20 cellular contexts compared by ENCODE assay signal in the genomic region with DNA sequence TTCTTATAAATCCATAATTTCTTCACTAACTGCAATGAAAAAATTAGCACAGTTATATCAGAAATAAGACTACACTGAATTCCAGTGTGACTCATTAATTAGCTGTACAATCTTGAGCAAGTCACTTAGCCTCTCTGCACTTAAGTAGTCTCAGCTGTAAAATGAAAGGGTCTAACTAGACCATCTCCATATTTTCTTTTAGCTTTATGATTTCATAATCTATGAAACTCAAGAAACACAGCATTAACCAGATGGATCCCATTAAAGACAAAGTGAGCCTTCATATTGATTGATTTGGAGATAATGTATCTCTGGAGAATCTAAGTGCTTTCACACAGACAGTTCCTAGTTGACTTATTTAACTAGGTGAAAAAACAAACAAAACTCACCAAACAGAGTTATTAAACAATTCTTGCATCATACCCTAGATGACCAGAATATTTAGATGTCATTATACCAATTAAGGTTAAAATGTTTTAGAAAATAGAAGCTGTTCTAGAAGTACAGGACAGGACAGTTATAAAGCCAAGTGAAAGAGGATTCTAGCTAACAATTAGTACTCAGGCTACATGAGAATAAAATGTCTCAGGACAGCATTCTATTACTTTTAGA. TPM values are rescaled to one million over a fixed set of nuclear protein-coding genes. Genes with fewer than 3 reads are reported as not detected.
A peak's percentile ranks its signal among the peaks of the same experiment; 100 is the strongest.
DNase-seq lines count a peak whose midpoint lies in the region; ATAC-seq and TF ChIP-seq lines count a peak whose summit lies in the region.
"Had no signal": no experiment of that assay in that cellular context is flagged by ENCODE, and none has a peak within 500 bp of the region (broad histone marks: within the 10 kb centered on the region; RNA-seq: fewer than 3 reads in every experiment).

No MANE protein-coding gene starts in this region.

- TF ChIP-seq POLR2A in ovary (IDR thresholded peaks at IDR 0.05): no peak

- H3K27me3 ChIP-seq in A673 (replicated peaks; ENCODE audit: insufficient read depth, low read depth, low read length, poor library complexity) (no peaks in the 10 kb centered on the region), ovary (no peaks in the 10 kb centered on the region)
- H3K27me3 ChIP-seq: stomach, uterus had no signal

- H3K9me3 ChIP-seq in A673 (ENCODE audit: low read depth, low read length, poor library complexity, severe bottlenecking) (no peaks in the 10 kb centered on the region), ovary (no peaks in the 10 kb centered on the region)
- H3K9me3 ChIP-seq: left ventricle myocardium inferior, stomach, uterus had no signal

- H3K4me3 ChIP-seq in A673 (ENCODE audit: low read depth, low read length, poor library complexity, severe bottlenecking) (no peak overlapping the region), astrocyte of the spinal cord (ENCODE audit: low read depth, low read length) (no peak overlapping the region), ovary (no peak overlapping the region)
- H3K4me3 ChIP-seq: coronary artery, left ventricle myocardium inferior, stomach, uterus had no signal

- TF ChIP-seq CTCF in A673 (conservative IDR thresholded peaks at IDR 0.05; ENCODE audit: low read depth, low read length) (no peak), astrocyte of the spinal cord (IDR thresholded peaks at IDR 0.05; ENCODE audit: low read depth, low read length) (no peak), glutamatergic neuron (IDR thresholded peaks at IDR 0.05; ENCODE audit: partially characterized antibody, unreplicated experiment) (no peak), ovary (IDR thresholded peaks at IDR 0.05) (no peak)

- peaks cover 4% of the 10 kb centered on the region for H3K9me3 Mint-ChIP-seq in glutamatergic neuron (ENCODE audit: unreplicated experiment)
- H3K9me3 Mint-ChIP-seq: activated T-helper 1 cell treated with anti-CD3 and anti-CD28 coated beads, Interleukin-12 subunit alpha, Interleukin-12 subunit beta, Interleukin-2, Interleukin-4 antibody, amounts not matched to agents 30 ng/mL and 10 ng/mL and 1 ng/mL, durations not matched to agents 14 hours and 24 hours and 36 hours had no signal

- ATAC-seq in HG03342 (IDR thresholded peaks at IDR 0.05; ENCODE audit: unreplicated experiment): no peak
- ATAC-seq: activated CD8-positive, alpha-beta T cell treated with anti-CD3 and anti-CD28 coated beads, Interleukin-2, amount 10 ng/mL, durations not matched to agents 7 days and 5 days; esophagus mucosa had no signal

- H3K4me1 ChIP-seq in A673 (ENCODE audit: insufficient read depth, low read length, poor library complexity, severe bottlenecking): peaks cover 42% of the 10 kb centered on the region
- H3K4me1 ChIP-seq in ovary (ENCODE audit: insufficient read depth): no peaks in the 10 kb centered on the region
- H3K4me1 ChIP-seq: uterus had no signal

- TF ChIP-seq EP300 in ovary (IDR thresholded peaks at IDR 0.05): no peak

- no peaks in the 10 kb centered on the region for H3K27me3 Mint-ChIP-seq in glutamatergic neuron (ENCODE audit: unreplicated experiment)

- H3K4me3 Mint-ChIP-seq in glutamatergic neuron (ENCODE audit: unreplicated experiment): peak overlapping the region; percentile 65
- H3K4me3 Mint-ChIP-seq: activated CD8-positive, alpha-beta T cell treated with anti-CD3 and anti-CD28 coated beads, Interleukin-2, amount 10 ng/mL, durations not matched to agents 7 days and 5 days; activated T-helper 1 cell treated with anti-CD3 and anti-CD28 coated beads, Interleukin-12 subunit alpha, Interleukin-12 subunit beta, Interleukin-2, Interleukin-4 antibody, amounts not matched to agents 30 ng/mL and 10 ng/mL and 1 ng/mL, durations not matched to agents 14 hours and 24 hours and 36 hours had no signal

- BruUV-seq in A673 (replicated peaks; lab: Mats Ljungman, UMichigan): no TSS peak

- no peak overlapping the region for H3K27ac ChIP-seq in A673 (ENCODE audit: low read depth, low read length, poor library complexity, severe bottlenecking)
- H3K27ac ChIP-seq in ovary: no peak overlapping the region
- H3K27ac ChIP-seq: coronary artery, left ventricle myocardium inferior, stomach, uterus, VCaP had no signal

- H3K36me3 ChIP-seq in A673 (ENCODE audit: insufficient read depth, low read length, poor library complexity, severe bottlenecking) (peaks cover 5% of the 10 kb centered on the region), ovary (no peaks in the 10 kb centered on the region)
- H3K36me3 ChIP-seq: uterus had no signal

- no peaks in the 10 kb centered on the region for H3K36me3 Mint-ChIP-seq in glutamatergic neuron (ENCODE audit: unreplicated experiment)

- in situ Hi-C loops in astrocyte of the spinal cord (cut with HindIII; ENCODE audit: low sequenced_read_pairs): no loop called here

- DNase-seq in A673 (ENCODE audit: low spot score): peak; percentile 58
- DNase-seq in HT-29 (ENCODE audit: low spot score): peak; percentile 30
- peak; percentile 19 for DNase-seq in astrocyte of the spinal cord (ENCODE audit: low read depth, low spot score)
- DNase-seq in glutamatergic neuron: no peak
- no peak for DNase-seq in stimulated activated CD4-positive, alpha-beta T cell treated with anti-CD3 and anti-CD28 coated beads, Interleukin-4, amount 100 ng/mL, for 24 hours
- no peak for DNase-seq in ovary
- no peak for DNase-seq in SKM-1 (lab: John Stamatoyannopoulos, UW; ENCODE audit: unreplicated experiment)
- DNase-seq: activated CD8-positive, alpha-beta T cell treated with anti-CD3 and anti-CD28 coated beads, Interleukin-2, amount 10 ng/mL, durations not matched to agents 7 days and 5 days; KG1; left ventricle myocardium inferior; NCI-H1436; NCI-H446 treated with DMSO at 0.1 percent for 48 hours; stomach; SW 1271; uterus had no signal

- CTCF ChIA-PET in A673 (lab: Charles Lee): interaction anchor here (1.5 kb wide), 1 partner anchor 11 kb away, joined by 4 read pairs; the partner anchor contains the start of gene CSNK1G1

- H3K4me1 Mint-ChIP-seq in glutamatergic neuron (ENCODE audit: low read depth, unreplicated experiment): peaks cover 28% of the 10 kb centered on the region

- intact Hi-C loops in A673 (cut with micrococcal nuclease; ENCODE audit: unreplicated experiment) (no loop called here), ovary (cut with DNase I) (no loop called here)

- H3K27ac Mint-ChIP-seq in glutamatergic neuron (ENCODE audit: unreplicated experiment): peak overlapping the region; percentile 50
- H3K27ac Mint-ChIP-seq: activated CD8-positive, alpha-beta T cell treated with anti-CD3 and anti-CD28 coated beads, Interleukin-2, amount 10 ng/mL, durations not matched to agents 7 days and 5 days; activated T-helper 1 cell treated with anti-CD3 and anti-CD28 coated beads, Interleukin-12 subunit alpha, Interleukin-12 subunit beta, Interleukin-2, Interleukin-4 antibody, amounts not matched to agents 30 ng/mL and 10 ng/mL and 1 ng/mL, durations not matched to agents 14 hours and 24 hours and 36 hours had no signal

- POLR2A ChIA-PET in A673 (lab: Charles Lee; ENCODE audit: low non-redundant PET): no interaction called here

RNA-seq across cellular contexts. Expression of gene CSNK1G1, which starts 11.2 kb away (rescaled TPM):
- total RNA-seq in A673 (2021): 23.1 and 27.4 TPM in 2 replicates
- 11.8 and 12.6 TPM in 2 replicates for total RNA-seq in HT-29 (2014; rRNA removed; shearing (Covaris generic))
- 34.2 TPM for total RNA-seq in glutamatergic neuron (ENCODE audit: unreplicated experiment)
- 10 to 100 TPM in 6 of 7 donors, 1 to 10 TPM in 1; 8.3 to 23.9 (median 14.8) TPM for total RNA-seq in ovary
- polyA plus RNA-seq in ovary: 10 to 100 TPM in 1 of 2 donors, 1 to 10 TPM in 1; 2.9 to 12.6 TPM

RNA-seq across cellular contexts. Expression of gene PCLAF, which starts 36.5 kb away (rescaled TPM):
- total RNA-seq in A673 (2021): 138 TPM in 2 replicates
- total RNA-seq in HT-29 (2014; rRNA removed; shearing (Covaris generic)): 80.0 and 83.7 TPM in 2 replicates
- total RNA-seq in glutamatergic neuron (ENCODE audit: unreplicated experiment): 4.7 TPM
- total RNA-seq in ovary: 1 to 10 TPM in 1 of 7 donors, under 1 TPM in 2, not detected in 4; 0.37 to 1.6 (median 0.79) TPM
- 1 to 10 TPM; 1.3 to 2.2 TPM for polyA plus RNA-seq in ovary

RNA-seq across cellular contexts. Expression of gene TRIP4, which starts 42.9 kb away (rescaled TPM):
- total RNA-seq in A673 (2021): 24.9 and 30.9 TPM in 2 replicates
- total RNA-seq in HT-29 (2014; rRNA removed; shearing (Covaris generic)): 5.4 and 6.1 TPM in 2 replicates
- total RNA-seq in glutamatergic neuron (ENCODE audit: unreplicated experiment): 48.7 TPM
- 10 to 100 TPM in 5 of 7 donors, 1 to 10 TPM in 2; 7.4 to 24.0 (median 18.6) TPM for total RNA-seq in ovary
- polyA plus RNA-seq in ovary: 10 to 100 TPM; 15.6 to 19.7 TPM

Comparison
In these comparisons a context has a peak if more than half of its experiments do, and no peak if none do; other contexts are left out.
1. DNase-seq: peak in A673 (single experiment), HT-29 (single experiment) and astrocyte of the spinal cord (single experiment); none in glutamatergic neuron (single experiment), stimulated activated CD4-positive, alpha-beta T cell treated with anti-CD3 and anti-CD28 coated beads, Interleukin-4, amount 100 ng/mL, for 24 hours (single experiment), ovary (0 of 5) and SKM-1 (single experiment).
2. RNA of gene PCLAF, which starts 36.5 kb away (total RNA-seq): 138 TPM in A673 and 80.0 to 83.7 TPM in HT-29; 4.7 TPM in glutamatergic neuron (single experiment) and 0.37 to 1.6 TPM in ovary; every median in the first group is over 10 times any median in the second.